Comparison of ENCODE assay signal across 6 cellular contexts in genomic region chr1:32472966-32473365, GRCh38. TPM values are rescaled to one million over a fixed set of nuclear protein-coding genes. Genes with fewer than 3 reads are reported as not detected.
"Had no signal": no experiment of that assay in that cellular context is flagged by ENCODE, and none has a peak within 500 bp of the region (broad histone marks: within the 10 kb centered on the region; RNA-seq: fewer than 3 reads in every experiment).

No MANE protein-coding gene starts in this region.

RNA-seq across cellular contexts. Expression of gene ZBTB8B, which starts 8.1 kb away (rescaled TPM):
- total RNA-seq: left colon, left lobe of liver, left ventricle myocardium superior, mononuclear cell had no signal
- polyA plus RNA-seq: immature natural killer cell, keratinocyte had no signal
